8 cellular contexts compared by ENCODE assay signal in the genomic region with DNA sequence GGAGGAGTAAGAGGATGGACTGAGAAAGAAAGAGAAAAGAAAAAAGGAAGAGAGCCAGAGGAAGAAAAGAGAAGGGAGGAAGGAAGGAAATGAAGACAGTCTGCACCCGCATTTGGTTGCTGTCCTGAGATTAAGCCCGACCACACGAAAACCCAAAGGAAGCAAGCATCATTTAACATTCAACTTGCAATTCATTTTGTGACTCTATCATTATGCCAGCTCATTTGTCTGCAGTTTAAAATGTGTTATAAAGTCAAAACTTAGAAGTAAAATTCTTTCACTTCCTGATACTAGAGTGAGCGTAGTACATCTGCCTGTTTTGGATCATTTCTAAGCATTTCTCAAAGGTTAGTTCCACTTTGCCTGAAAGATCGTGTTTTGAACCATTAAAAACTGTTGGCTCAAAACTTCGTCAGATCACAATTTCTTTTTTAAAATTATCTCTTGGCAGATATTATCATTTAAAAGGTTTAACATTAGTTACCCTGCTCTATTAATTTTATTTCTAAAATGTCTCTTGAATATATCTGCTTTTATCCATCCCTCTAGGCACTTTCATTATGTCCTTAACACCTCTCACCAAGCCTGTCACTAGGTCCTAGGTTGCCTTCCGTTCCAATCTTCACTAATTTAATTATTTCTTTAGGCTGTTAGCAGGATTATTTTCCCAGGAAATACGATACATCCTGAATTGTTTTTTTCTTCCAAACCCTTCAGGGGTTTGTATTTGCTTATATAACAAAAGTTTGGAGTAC.
DNase-seq lines count a peak whose midpoint lies in the region; ATAC-seq, FAIRE-seq and TF ChIP-seq lines count a peak whose summit lies in the region.

No MANE protein-coding gene starts in this region.

- no peak for TF ChIP-seq EP300 in transverse colon (IDR thresholded peaks at IDR 0.05; ENCODE audit: low read depth)

- WGBS in transverse colon (ENCODE audit: low coverage in 1 of 2), 2 donors, result 58% methylated on average over 8 of the region's 8 CpGs

- no peaks in the 10 kb centered on the region for H3K79me2 ChIP-seq in endothelial cell of umbilical vein (ENCODE audit: control insufficient read depth, insufficient read depth, low read length)

- H4K20me1 ChIP-seq in endothelial cell of umbilical vein (replicated peaks; ENCODE audit: control insufficient read depth, extremely low read depth, insufficient read depth, low read length), result no peaks in the 10 kb centered on the region

- H3K9me3 ChIP-seq in endothelial cell of umbilical vein (replicated peaks; ENCODE audit: control insufficient read depth, insufficient read depth, low read length) (no peaks in the 10 kb centered on the region), transverse colon (no peaks in the 10 kb centered on the region)

- in situ Hi-C loops in transverse colon (cut with MboI; ENCODE audit: low pct_ligation_motif_present in 1 of 4, low pct_unique_long_range_greater_than_20kb in 1 of 4, low sequenced_read_pairs in 3 of 4), result no loop called here

- TF ChIP-seq POLR2A in endothelial cell of umbilical vein (IDR thresholded peaks at IDR 0.05; ENCODE audit: low read depth, low read length), result no peak
- TF ChIP-seq POLR2A in transverse colon (IDR thresholded peaks at IDR 0.05), result no peak

- H3K4me2 ChIP-seq in endothelial cell of umbilical vein (ENCODE audit: insufficient read depth, low read length), result peak overlapping the region; percentile 49

- H3K4me3 ChIP-seq in Jurkat, Clone E6-1 (ENCODE audit: low read length), result peak overlapping the region; percentile 40
- H3K4me3 ChIP-seq in endothelial cell of umbilical vein (replicated peaks in 1 of 3; ENCODE audit: insufficient read depth in 1 of 3, low read depth in 1 of 3, low read length in 3 of 3) (no peak overlapping the region), transverse colon (no peak overlapping the region)

- H3K27me3 ChIP-seq in endothelial cell of umbilical vein (ENCODE audit: control insufficient read depth in 2 of 2, insufficient read depth in 2 of 2, low read length in 2 of 2) (peaks cover 0 to 2% of the 10 kb centered on the region in 2 experiments), transverse colon (no peaks in the 10 kb centered on the region)

- H3K36me3 ChIP-seq in endothelial cell of umbilical vein (ENCODE audit: control insufficient read depth in 2 of 2, extremely low read depth in 1 of 2, insufficient read depth in 2 of 2, low read length in 2 of 2), result no peaks in the 10 kb centered on the region
- H3K36me3 ChIP-seq in transverse colon, result no peaks in the 10 kb centered on the region

- POLR2A ChIA-PET in endothelial cell of umbilical vein (lab: Charles Lee), result interaction anchor here (0.7 kb wide), 1 partner anchor 192 kb away, joined by 5 read pairs; no protein-coding TSS in a partner anchor

- intact Hi-C loops in endothelial cell of umbilical vein (cut with micrococcal nuclease) (no loop called here), transverse colon (cut with DNase I; ENCODE audit: low total_unique reads) (no loop called here)

- no TSS peak for BruUV-seq in endothelial cell of umbilical vein (replicated peaks; lab: Mats Ljungman, UMichigan)

- DNase-seq in Jurkat, Clone E6-1 (ENCODE audit: low read depth, low spot score), result peak; percentile 74
- DNase-seq in endothelial cell of umbilical vein (ENCODE audit: low read depth, low spot score) (no peak), NCI-H2196 (lab: John Stamatoyannopoulos, UW; ENCODE audit: unreplicated experiment) (no peak), C1 segment of cervical spinal cord (lab: John Stamatoyannopoulos, UW) (no peak), transverse colon (no peak)
- DNase-seq in stimulated activated CD4-positive, alpha-beta T cell treated with anti-CD3 and anti-CD28 coated beads, Interleukin-4, amount 100 ng/mL, for 1 hour, result no peak

- peaks cover 23% of the 10 kb centered on the region for H3K4me1 ChIP-seq in endothelial cell of umbilical vein (ENCODE audit: control insufficient read depth, extremely low read depth, insufficient read depth, low read length)
- H3K4me1 ChIP-seq in transverse colon, result peaks cover 0 to 5% (median 0%) of the 10 kb centered on the region in 4 donors

- H3K27ac ChIP-seq in endothelial cell of umbilical vein (ENCODE audit: insufficient read depth, low read depth, low read length) (no peak overlapping the region), transverse colon (no peak overlapping the region)

- FAIRE-seq in endothelial cell of umbilical vein (lab: Jason Lieb, UNC), result no peak

- H3K9ac ChIP-seq in endothelial cell of umbilical vein (replicated peaks; ENCODE audit: extremely low read depth, insufficient read depth, low read length), result no peak overlapping the region

- no peaks in the 10 kb centered on the region for H3K9me1 ChIP-seq in endothelial cell of umbilical vein (replicated peaks; ENCODE audit: control insufficient read depth, extremely low read depth, insufficient read depth, low read length)

- no peak overlapping the region for H2AFZ ChIP-seq in endothelial cell of umbilical vein (ENCODE audit: low read depth, low read length)

- CTCF ChIA-PET in endothelial cell of umbilical vein (lab: Charles Lee), result interaction anchor here (1.0 kb wide), 2 partner anchors 8 to 11 kb away, joined by 4 to 6 read pairs; no protein-coding TSS in a partner anchor

- ATAC-seq in GM18499 (IDR thresholded peaks at IDR 0.05; ENCODE audit: insufficient read depth, unreplicated experiment), result peak; percentile 77
- peak; percentile 80 for ATAC-seq in GM21526 (IDR thresholded peaks at IDR 0.05; ENCODE audit: low FRiP score, unreplicated experiment)

- dilution Hi-C loops in endothelial cell of umbilical vein (cut with MboI; ENCODE audit: extremely low pct_ligation_motif_present, low sequenced_read_pairs), result no loop called here

- TF ChIP-seq CTCF in endothelial cell of umbilical vein (IDR thresholded peaks at IDR 0.05; ENCODE audit: extremely low read depth in 1 of 2, insufficient read depth in 1 of 2, low read depth in 1 of 2, low read length in 2 of 2) (no peak), transverse colon (IDR thresholded peaks at IDR 0.05) (no peak)

TF ChIP-seq in endothelial cell of umbilical vein, 7 proteins besides CTCF, POLR2A, EP300 and RAD21:
- TF ChIP-seq JUN (IDR thresholded peaks at IDR 0.05; ENCODE audit: borderline replicate concordance, insufficient read depth, insufficient read length, low read depth) (no peak), POLR2AphosphoS5 (IDR thresholded peaks at IDR 0.05; ENCODE audit: insufficient read depth, low read depth, low read length) (no peak), MYC (IDR thresholded peaks at IDR 0.05; ENCODE audit: low read depth, low read length) (no peak), EZH2 (IDR thresholded peaks at IDR 0.05; ENCODE audit: borderline replicate concordance, low read depth, low read length, severe bottlenecking) (no peak), FOS (IDR thresholded peaks at IDR 0.05; ENCODE audit: borderline replicate concordance, insufficient read depth, low read length) (no peak), GATA2 (IDR thresholded peaks at IDR 0.05; ENCODE audit: insufficient read depth, insufficient read length, low read depth, low read length) (no peak)
- TF ChIP-seq, protein P1, sequence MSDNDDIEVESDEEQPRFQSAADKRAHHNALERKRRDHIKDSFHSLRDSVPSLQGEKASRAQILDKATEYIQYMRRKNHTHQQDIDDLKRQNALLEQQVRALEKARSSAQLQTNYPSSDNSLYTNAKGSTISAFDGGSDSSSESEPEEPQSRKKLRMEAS (IDR thresholded peaks at IDR 0.05; ENCODE audit: insufficient read depth, insufficient read length), result no peak
